Comparison of ENCODE assay signal across 6 cellular contexts in genomic region chr3:65658398-65658797, GRCh38.
"Had no signal": no experiment of that assay in that cellular context is flagged by ENCODE, and none has a peak within 500 bp of the region (broad histone marks: within the 10 kb centered on the region; RNA-seq: fewer than 3 reads in every experiment).

No MANE protein-coding gene starts in this region.

- H3K4me3 ChIP-seq: K562 had no signal

- DNase-seq: GOT3, H7, HCEC 1CT, IMR-90 had no signal

- ATAC-seq: K562 had no signal

- FAIRE-seq: HTR-8/SVneo, K562 had no signal
